14 cellular contexts compared by ENCODE assay signal in genomic region chr1:23214640-23215039, GRCh38. TPM values are rescaled to one million over a fixed set of nuclear protein-coding genes. Genes with fewer than 3 reads are reported as not detected.
"Had no signal": no experiment of that assay in that cellular context is flagged by ENCODE, and none has a peak within 500 bp of the region (broad histone marks: within the 10 kb centered on the region; RNA-seq: fewer than 3 reads in every experiment).

No MANE protein-coding gene starts in this region.

- H3K9me3 ChIP-seq: sigmoid colon had no signal

- DNase-seq: activated CD4-positive, alpha-beta memory T cell treated with anti-CD3 and anti-CD28 coated beads, Interleukin-2, amount 10 ng/mL, durations not matched to agents 7 days and 5 days; activated CD4-positive, alpha-beta T cell treated with anti-CD3 and anti-CD28 coated beads for 36 hours; activated CD8-positive, alpha-beta memory T cell treated with anti-CD3 and anti-CD28 coated beads, Interleukin-2, amount 50 U/mL, for 48 hours; activated naive CD4-positive, alpha-beta T cell; effector memory CD8-positive, alpha-beta T cell; sigmoid colon; stimulated activated CD4-positive, alpha-beta T cell treated with anti-CD3 and anti-CD28 coated beads, Interleukin-12 subunit alpha, Interleukin-12 subunit beta, amount 100 ng/mL, for 4 hours; stimulated activated naive CD4-positive, alpha-beta T cell treated with Interleukin-2 at 50 U/mL for 16 hours; T-helper 1 cell; trophoblast cell had no signal

- H3K27ac ChIP-seq: sigmoid colon, VCaP had no signal

- ATAC-seq: activated CD4-positive, alpha-beta T cell treated with anti-CD3 and anti-CD28 coated beads for 36 hours; effector memory CD8-positive, alpha-beta T cell; left lobe of liver; natural killer cell treated with Interleukin-12 subunit alpha and Interleukin-12 subunit beta and Interleukin-15 and Interleukin-18, amount 100 ng/mL, for 72 hours had no signal

- H3K4me3 ChIP-seq: sigmoid colon had no signal

- H3K36me3 ChIP-seq: sigmoid colon had no signal

RNA-seq across cellular contexts. Expression of gene HTR1D, which starts 2.7 kb away (rescaled TPM):
- total RNA-seq: activated CD4-positive, alpha-beta memory T cell treated with anti-CD3 and anti-CD28 coated beads, Interleukin-2, amount 10 ng/mL, durations not matched to agents 7 days and 5 days; activated CD4-positive, alpha-beta T cell treated with anti-CD3 and anti-CD28 coated beads for 36 hours; epithelial cell of proximal tubule; left lobe of liver; natural killer cell treated with Interleukin-12 subunit alpha and Interleukin-12 subunit beta and Interleukin-15 and Interleukin-18, amount 100 ng/mL, for 72 hours; sigmoid colon had no signal
